Comparison of ENCODE assay signal across 13 cellular contexts in the genomic region with DNA sequence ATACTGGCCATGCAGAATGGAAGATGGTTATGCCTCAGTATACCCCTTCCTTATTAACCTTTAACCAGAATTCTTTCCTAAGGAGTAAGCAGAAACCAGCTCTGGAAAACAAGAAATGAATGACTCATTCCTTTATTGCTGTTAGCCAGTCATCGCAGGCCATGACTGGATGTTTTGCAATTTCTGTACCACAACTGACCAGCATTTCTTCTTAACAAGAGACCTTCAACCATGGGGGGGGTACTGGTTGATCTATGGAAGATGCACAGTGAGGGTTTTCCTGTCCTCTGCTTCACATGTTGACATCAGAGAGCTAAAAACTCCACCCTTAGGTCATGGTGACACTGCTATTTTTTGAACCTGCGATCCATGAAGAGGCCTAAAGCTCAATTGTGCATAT. TPM values are rescaled to one million over a fixed set of nuclear protein-coding genes. Genes with fewer than 3 reads are reported as not detected.
DNase-seq lines count a peak whose midpoint lies in the region; ATAC-seq and TF ChIP-seq lines count a peak whose summit lies in the region.
"Had no signal": no experiment of that assay in that cellular context is flagged by ENCODE, and none has a peak within 500 bp of the region (broad histone marks: within the 10 kb centered on the region; RNA-seq: fewer than 3 reads in every experiment).

No MANE protein-coding gene starts in this region.

- 80 to 95% (median 90%) methylated on average over 2 of the region's 2 CpGs for WGBS in psoas muscle, 3 donors

- no peak overlapping the region for H3K27ac ChIP-seq in RWPE1
- H3K27ac ChIP-seq in psoas muscle = no peak overlapping the region
- H3K27ac ChIP-seq: gastroesophageal sphincter, testis, VCaP had no signal

- intact Hi-C loops in psoas muscle (cut with DNase I) = no loop called here

- no peak for TF ChIP-seq CTCF in HFF-Myc (IDR thresholded peaks at IDR 0.05; ENCODE audit: low read depth, low read length, missing control alignments)
- TF ChIP-seq CTCF in RWPE1 (conservative IDR thresholded peaks at IDR 0.05; ENCODE audit: low read depth) = no peak
- no peak for TF ChIP-seq CTCF in psoas muscle (IDR thresholded peaks at IDR 0.05)

- H3K4me3 ChIP-seq in HFF-Myc (replicated peaks; ENCODE audit: low read depth, low read length) = no peak overlapping the region
- H3K4me3 ChIP-seq in psoas muscle = no peak overlapping the region
- H3K4me3 ChIP-seq: gastroesophageal sphincter, testis had no signal

- DNase-seq in HFF-Myc (ENCODE audit: extremely low read depth, low read depth) = peak; percentile 52
- peak; percentile 67 for DNase-seq in RWPE1 (ENCODE audit: low spot score)
- DNase-seq in fibroblast of gingiva (ENCODE audit: low read depth) = peak; percentile 77
- peak; percentile 82 for DNase-seq in stromal cell of bone marrow (ENCODE audit: low read depth)
- no peak for DNase-seq in ureter (ENCODE audit: low spot score)
- DNase-seq in psoas muscle = no peak
- no peak for DNase-seq in Ammon's horn (ENCODE audit: low spot score)
- DNase-seq: activated naive CD4-positive, alpha-beta T cell; NCI-H526 treated with DMSO at 0.1 percent for 48 hours; testis had no signal

- POLR2A ChIA-PET in RWPE1 (lab: Yijun Ruan, JAX; ENCODE audit: low non-redundant PET) = no interaction called here

- CTCF ChIA-PET in RWPE1 (lab: Yijun Ruan, JAX) = interaction anchor here (1.0 kb wide), 2 partner anchors 47 to 51 kb away, joined by 4 to 5 read pairs; no protein-coding TSS in a partner anchor

- ATAC-seq in psoas muscle (no peak), GM18502 (IDR thresholded peaks at IDR 0.05; ENCODE audit: poor library complexity, unreplicated experiment) (no peak)
- ATAC-seq: gastroesophageal sphincter had no signal

- no peaks in the 10 kb centered on the region for H3K27me3 ChIP-seq in psoas muscle (ENCODE audit: insufficient read depth in 3 of 3, low read length in 2 of 3)
- H3K27me3 ChIP-seq: gastroesophageal sphincter, testis had no signal

- no peaks in the 10 kb centered on the region for H3K4me1 ChIP-seq in psoas muscle
- H3K4me1 ChIP-seq: gastroesophageal sphincter, testis had no signal

- H3K36me3 ChIP-seq in psoas muscle (ENCODE audit: insufficient read depth in 1 of 2, low read depth in 1 of 2) = no peaks in the 10 kb centered on the region
- H3K36me3 ChIP-seq: gastroesophageal sphincter had no signal

- H3K9me3 ChIP-seq in psoas muscle = no peaks in the 10 kb centered on the region
- H3K9me3 ChIP-seq: gastroesophageal sphincter, testis had no signal

RNA-seq across cellular contexts. Expression of a gene that starts 28.0 kb away (rescaled TPM):
- 34.6 TPM for total RNA-seq in ureter
- 10 to 100 TPM in 3 of 4 donors, 1 to 10 TPM in 1; 8.1 to 15.3 (median 11.1) TPM for total RNA-seq in psoas muscle
- polyA plus RNA-seq in psoas muscle = 1 to 10 TPM; 5.0 to 8.2 (median 5.6) TPM

RNA-seq across cellular contexts. Expression of a gene that starts 43.0 kb away (rescaled TPM):
- 41.1 TPM for total RNA-seq in ureter
- 100 to 1,000 TPM in 2 of 4 donors, 10 to 100 TPM in 2; 50.6 to 112 (median 98.0) TPM for total RNA-seq in psoas muscle
- polyA plus RNA-seq in psoas muscle = 10 to 100 TPM in 2 of 3 donors, 1 to 10 TPM in 1; 9.0 to 25.0 (median 10.7) TPM

Comparison
In these comparisons a context has a peak if more than half of its experiments do, and no peak if none do; other contexts are left out.
1. DNase-seq: peak in HFF-Myc (single experiment), RWPE1 (single experiment), fibroblast of gingiva (single experiment) and stromal cell of bone marrow (single experiment); none in ureter (single experiment), psoas muscle (0 of 2) and Ammon's horn (single experiment).